8 cellular contexts compared by ENCODE assay signal in the genomic region with DNA sequence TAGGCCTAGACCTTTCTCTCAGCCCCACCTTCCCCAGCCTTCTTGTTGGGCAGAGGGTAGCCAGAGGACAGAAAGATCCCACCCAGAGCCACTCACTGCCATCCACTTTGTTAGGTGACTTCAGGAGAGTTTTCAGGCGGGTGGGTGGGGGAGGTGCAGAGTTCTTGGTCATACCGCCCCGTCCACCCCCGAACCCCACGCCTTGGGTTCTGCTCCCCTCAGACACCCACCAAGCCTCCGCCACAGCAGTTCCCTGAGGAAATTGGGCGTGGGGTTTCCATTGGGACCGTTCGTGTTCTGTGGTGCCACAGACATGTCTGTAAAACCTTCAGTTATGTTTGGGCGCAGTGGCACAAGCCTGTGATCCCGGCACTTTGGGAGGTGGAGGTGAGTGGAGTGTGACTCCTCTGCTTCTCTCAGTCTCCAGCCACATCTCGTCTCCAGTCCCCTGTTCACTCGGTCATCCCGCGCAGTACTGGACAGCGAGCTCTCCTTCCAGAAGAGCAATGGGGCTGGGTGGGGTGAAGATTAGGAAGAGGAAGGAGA. TPM values are rescaled to one million over a fixed set of nuclear protein-coding genes. Genes with fewer than 3 reads are reported as not detected.
A peak's percentile ranks its signal among the peaks of the same experiment; 100 is the strongest.
DNase-seq lines count a peak whose midpoint lies in the region; ATAC-seq and TF ChIP-seq lines count a peak whose summit lies in the region.

No MANE protein-coding gene starts in this region.

- H2AFZ ChIP-seq in mesenchymal stem cell (ENCODE audit: low read depth, low read length) = no peak overlapping the region

- H2BK5ac ChIP-seq in mesenchymal stem cell (ENCODE audit: low read depth, low read length, poor library complexity, severe bottlenecking) = no peak overlapping the region

- H3K79me1 ChIP-seq in mesenchymal stem cell (replicated peaks; ENCODE audit: low read length, poor library complexity, severe bottlenecking) = peaks cover 16% of the 10 kb centered on the region

- no peak overlapping the region for H4K8ac ChIP-seq in mesenchymal stem cell (ENCODE audit: low read length)

- H3K27me3 ChIP-seq in cardiac muscle cell = no peaks in the 10 kb centered on the region
- no peaks in the 10 kb centered on the region for H3K27me3 ChIP-seq in mesenchymal stem cell (ENCODE audit: control insufficient read depth in 1 of 2, insufficient read depth in 1 of 2, low read length in 2 of 2)
- no peaks in the 10 kb centered on the region for H3K27me3 ChIP-seq in upper lobe of right lung

- H2AK5ac ChIP-seq in mesenchymal stem cell (ENCODE audit: low read length, severe bottlenecking) = peak overlapping the region; percentile 75

- H3K23ac ChIP-seq in mesenchymal stem cell (ENCODE audit: low read length in 2 of 2) = no peak overlapping the region

- peak overlapping the region; percentile 94 for H3K9ac ChIP-seq in mesenchymal stem cell (ENCODE audit: low read length)

- H3K9me3 Mint-ChIP-seq in brain = peaks cover 0 to 5% (median 0%) of the 10 kb centered on the region in 5 experiments

- no peak overlapping the region for H2BK12ac ChIP-seq in mesenchymal stem cell (ENCODE audit: low read length in 2 of 2)

- H3K4me1 Mint-ChIP-seq in brain = peaks cover 61% of the 10 kb centered on the region

- H3K4me2 ChIP-seq in mesenchymal stem cell (ENCODE audit: low read length, poor library complexity, severe bottlenecking) = peak overlapping the region; percentile 82

- no peak for DNase-seq in cardiac muscle cell (ENCODE audit: low read depth in 1 of 2, low spot score in 1 of 2)
- no peak for DNase-seq in left cardiac atrium
- no peak for DNase-seq in mesenchymal stem cell
- no peak for DNase-seq in upper lobe of right lung
- no peak for DNase-seq in NCI-H187 (lab: John Stamatoyannopoulos, UW)
- DNase-seq in OCI-M2 (lab: John Stamatoyannopoulos, UW; ENCODE audit: unreplicated experiment) = no peak
- DNase-seq in ecto neural progenitor cell (ENCODE audit: low spot score) = no peak

- no peak for TF ChIP-seq CTCF in cardiac muscle cell (IDR thresholded peaks at IDR 0.05; ENCODE audit: low read depth, low read length)
- no peak for TF ChIP-seq CTCF in brain (conservative IDR thresholded peaks at IDR 0.05)
- TF ChIP-seq CTCF in upper lobe of right lung (IDR thresholded peaks at IDR 0.05) = no peak

- intact Hi-C loops in left cardiac atrium (cut with DNase I) = no loop called here
- intact Hi-C loops in upper lobe of right lung (cut with DNase I) = no loop called here

- peak overlapping the region; percentile 92 to 96 (median 93) for H3K4me3 Mint-ChIP-seq in brain

- H2BK15ac ChIP-seq in mesenchymal stem cell (ENCODE audit: low read depth, poor library complexity, severe bottlenecking) = peak overlapping the region; percentile 20

- peaks cover 42% of the 10 kb centered on the region for H3K36me3 Mint-ChIP-seq in brain

- no peaks in the 10 kb centered on the region for H3K9me3 ChIP-seq in cardiac muscle cell (ENCODE audit: low read depth)
- H3K9me3 ChIP-seq in mesenchymal stem cell (ENCODE audit: control insufficient read depth, low read length) = no peaks in the 10 kb centered on the region
- H3K9me3 ChIP-seq in upper lobe of right lung = no peaks in the 10 kb centered on the region

- H3K4me1 ChIP-seq in cardiac muscle cell (ENCODE audit: low read depth) (peaks cover 4% of the 10 kb centered on the region), mesenchymal stem cell (ENCODE audit: control insufficient read depth, insufficient read depth, low read depth, low read length) (peaks cover 28% of the 10 kb centered on the region), upper lobe of right lung (peaks cover 7% of the 10 kb centered on the region)

- ATAC-seq in left cardiac atrium (no peak), upper lobe of right lung (no peak)

- 94% methylated on average over 16 of the region's 16 CpGs for WGBS in mesenchymal stem cell

- H3K18ac ChIP-seq in mesenchymal stem cell (ENCODE audit: low read depth in 1 of 2, low read length in 2 of 2) = peak overlapping the region; percentile 48 to 98

- H3K4me3 ChIP-seq in cardiac muscle cell (peak overlapping the region; percentile 87), mesenchymal stem cell (ENCODE audit: insufficient read depth in 1 of 2, low read depth in 1 of 2, low read length in 2 of 2) (peak overlapping the region; percentile 87 to 88), upper lobe of right lung (peak overlapping the region; percentile 79)

- H3K36me3 ChIP-seq in cardiac muscle cell = peaks cover 9% of the 10 kb centered on the region
- H3K36me3 ChIP-seq in mesenchymal stem cell (ENCODE audit: control insufficient read depth in 1 of 2, insufficient read depth in 2 of 2, low read depth in 1 of 2, low read length in 2 of 2) = peaks cover 24 to 31% of the 10 kb centered on the region in 2 experiments
- H3K36me3 ChIP-seq in upper lobe of right lung = peaks cover 21% of the 10 kb centered on the region

- peak overlapping the region; percentile 27 to 64 for H3K4ac ChIP-seq in mesenchymal stem cell (ENCODE audit: low read depth in 1 of 2, low read length in 2 of 2)

- H2BK120ac ChIP-seq in mesenchymal stem cell (ENCODE audit: low read depth, low read length) = no peak overlapping the region

- peaks cover 8% of the 10 kb centered on the region for H3K27me3 Mint-ChIP-seq in brain

- peak overlapping the region; percentile 76 to 99 (median 95) for H3K27ac Mint-ChIP-seq in brain

- H3K27ac ChIP-seq in cardiac muscle cell (peak overlapping the region; percentile 93), mesenchymal stem cell (ENCODE audit: low read length, poor library complexity, severe bottlenecking) (peak overlapping the region; percentile 93), upper lobe of right lung (peak overlapping the region; percentile 91)

- no peak overlapping the region for H3K14ac ChIP-seq in mesenchymal stem cell (ENCODE audit: low read length in 2 of 2)

- no peak overlapping the region for H4K91ac ChIP-seq in mesenchymal stem cell (ENCODE audit: low read length)

RNA-seq across cellular contexts. Expression of a gene that starts 1.5 kb away (rescaled TPM):
- total RNA-seq in cardiac muscle cell (855 and 1,357 TPM in 2 replicates), left cardiac atrium (100 to 1,000 TPM; 292 to 347 TPM), upper lobe of right lung (236 TPM)
- polyA plus RNA-seq in cardiac muscle cell (4,717 and 4,854 TPM in 2 replicates), brain (ENCODE audit: insufficient read depth, low read depth, low replicate concordance) (583 TPM)
- polyA plus RNA-seq in mesenchymal stem cell (2013, experiment 1 of 2) = 908 TPM
- 993 TPM for polyA plus RNA-seq in mesenchymal stem cell (2013, experiment 2 of 2)

RNA-seq across cellular contexts. Expression of a gene that starts 38.0 kb away (rescaled TPM):
- total RNA-seq in cardiac muscle cell (27.3 and 28.5 TPM in 2 replicates), left cardiac atrium (10 to 100 TPM; 15.0 TPM), upper lobe of right lung (13.2 TPM)
- polyA plus RNA-seq in cardiac muscle cell (34.2 and 37.9 TPM in 2 replicates), brain (ENCODE audit: insufficient read depth, low read depth, low replicate concordance) (21.1 TPM)
- 15.5 TPM for polyA plus RNA-seq in mesenchymal stem cell (2013, experiment 1 of 2)
- polyA plus RNA-seq in mesenchymal stem cell (2013, experiment 2 of 2) = 15.6 TPM

RNA-seq across cellular contexts. Expression of a gene that starts 56.9 kb away (rescaled TPM):
- total RNA-seq in cardiac muscle cell = 18.0 and 46.9 TPM in 2 replicates
- 28.9 and 55.3 TPM in 2 replicates for polyA plus RNA-seq in cardiac muscle cell
- 1 to 10 TPM; 5.8 to 6.5 TPM for total RNA-seq in left cardiac atrium
- 3.1 TPM for polyA plus RNA-seq in brain (ENCODE audit: insufficient read depth, low read depth, low replicate concordance)
- 0.61 TPM for polyA plus RNA-seq in mesenchymal stem cell (2013, experiment 1 of 2)
- polyA plus RNA-seq in mesenchymal stem cell (2013, experiment 2 of 2) = 0.52 TPM
- 3.8 TPM for total RNA-seq in upper lobe of right lung
